Comparison of ENCODE assay signal across 26 cellular contexts in the genomic region with DNA sequence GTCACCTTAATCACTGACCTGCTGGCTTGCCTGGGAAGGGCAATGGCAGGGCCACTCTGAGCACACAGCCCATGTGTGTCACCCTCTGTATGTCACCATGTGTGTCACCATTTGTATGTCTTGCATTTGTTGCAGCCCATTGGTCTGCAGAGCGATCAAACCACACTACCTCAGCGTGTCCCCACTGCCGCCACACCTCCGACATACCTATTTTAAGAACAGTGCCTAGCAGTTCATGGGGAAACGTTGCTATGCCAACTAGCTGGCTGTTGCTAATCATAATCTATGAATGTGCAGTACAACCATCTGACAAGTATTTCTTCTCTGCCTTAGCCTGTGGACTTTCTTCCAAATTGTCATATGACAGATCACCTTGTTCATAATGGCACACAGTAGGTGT. TPM values are rescaled to one million over a fixed set of nuclear protein-coding genes. Genes with fewer than 3 reads are reported as not detected.
"Had no signal": no experiment of that assay in that cellular context is flagged by ENCODE, and none has a peak within 500 bp of the region (broad histone marks: within the 10 kb centered on the region; RNA-seq: fewer than 3 reads in every experiment).

No MANE protein-coding gene starts in this region.

- H3K27me3 ChIP-seq: body of pancreas, right lobe of liver had no signal

- H3K4me3 ChIP-seq: adrenal gland, body of pancreas, coronary artery, dorsolateral prefrontal cortex, right lobe of liver, skin epidermis, thoracic aorta had no signal

- H3K27ac ChIP-seq: adrenal gland, body of pancreas, coronary artery, dorsolateral prefrontal cortex, right lobe of liver, skin epidermis, thoracic aorta had no signal

- ATAC-seq: activated CD4-positive, alpha-beta T cell treated with anti-CD3 and anti-CD28 coated beads for 36 hours; body of pancreas; naive thymus-derived CD8-positive, alpha-beta T cell; right lobe of liver; stimulated activated naive CD8-positive, alpha-beta T cell treated with anti-CD3 and anti-CD28 coated beads, Interleukin-15, Interleukin-2, amounts not matched to agents 100 U/mL and 50 U/mL, for 24 hours had no signal

- H3K4me3 Mint-ChIP-seq: activated CD4-positive, alpha-beta T cell treated with anti-CD3 and anti-CD28 coated beads for 36 hours; activated naive CD8-positive, alpha-beta T cell treated with anti-CD3 and anti-CD28 coated beads for 36 hours; mesothelial cell of epicardium; naive thymus-derived CD8-positive, alpha-beta T cell; T-helper 2 cell treated with Interferon-gamma antibody and Interleukin-4, amounts not matched to agents 5 μg/mL and 100 μg/mL, for 36 hours had no signal

- H3K4me1 ChIP-seq: adrenal gland, body of pancreas, right lobe of liver had no signal

- H3K36me3 Mint-ChIP-seq: activated naive CD8-positive, alpha-beta T cell treated with anti-CD3 and anti-CD28 coated beads for 36 hours; mesothelial cell of epicardium had no signal

- H3K4me1 Mint-ChIP-seq: activated CD4-positive, alpha-beta T cell treated with anti-CD3 and anti-CD28 coated beads for 36 hours; activated naive CD8-positive, alpha-beta T cell treated with anti-CD3 and anti-CD28 coated beads for 36 hours; mesothelial cell of epicardium; naive thymus-derived CD8-positive, alpha-beta T cell had no signal

- H3K27ac Mint-ChIP-seq: activated CD4-positive, alpha-beta T cell treated with anti-CD3 and anti-CD28 coated beads for 36 hours; activated naive CD8-positive, alpha-beta T cell treated with anti-CD3 and anti-CD28 coated beads for 36 hours; mesothelial cell of epicardium; naive thymus-derived CD8-positive, alpha-beta T cell; T-helper 2 cell treated with Interferon-gamma antibody and Interleukin-4, amounts not matched to agents 5 μg/mL and 100 μg/mL, for 36 hours had no signal

- H3K9me3 Mint-ChIP-seq: activated naive CD8-positive, alpha-beta T cell treated with anti-CD3 and anti-CD28 coated beads for 36 hours; T-helper 2 cell treated with Interferon-gamma antibody and Interleukin-4, amounts not matched to agents 5 μg/mL and 100 μg/mL, for 36 hours had no signal

- DNase-seq: activated CD4-positive, alpha-beta T cell treated with anti-CD3 and anti-CD28 coated beads for 36 hours; activated CD4-positive, alpha-beta T cell treated with anti-CD3 and anti-CD28 coated beads, Interleukin-2, amount 50 U/mL, for 4 hours; activated CD4-positive, CD25-positive, alpha-beta regulatory T cell; activated CD8-positive, alpha-beta memory T cell treated with anti-CD3 and anti-CD28 coated beads for 24 hours; activated effector memory CD4-positive, alpha-beta T cell treated with Interleukin-2 at 50 U/mL for 16 hours; activated naive CD4-positive, alpha-beta T cell treated with Interleukin-2 at 50 U/mL for 16 hours; activated naive CD8-positive, alpha-beta T cell treated with anti-CD3 and anti-CD28 coated beads for 36 hours; adrenal gland; aorta; cerebellar nuclear complex; effector memory CD4-positive, alpha-beta T cell; islet precursor cell; naive thymus-derived CD8-positive, alpha-beta T cell; right lobe of liver; stimulated activated CD4-positive, alpha-beta T cell treated with anti-CD3 and anti-CD28 coated beads, Interleukin-12 subunit alpha, Interleukin-12 subunit beta, amount 100 ng/mL, for 4 hours; stimulated activated CD4-positive, alpha-beta T cell treated with anti-CD3 and anti-CD28 coated beads, Interleukin-4, amount 100 ng/mL, for 1 hour; stimulated activated naive CD8-positive, alpha-beta T cell treated with anti-CD3 and anti-CD28 coated beads, Interleukin-15, Interleukin-2, amounts not matched to agents 100 U/mL and 50 U/mL, for 24 hours; T-helper 1 cell; trophoblast cell had no signal

- H3K9me3 ChIP-seq: adrenal gland, body of pancreas, right lobe of liver, thoracic aorta had no signal

- H3K36me3 ChIP-seq: adrenal gland, right lobe of liver, thoracic aorta had no signal

RNA-seq across cellular contexts. Expression of gene CRMP1, which starts 8.0 kb away (rescaled TPM):
- total RNA-seq: activated CD4-positive, alpha-beta T cell treated with anti-CD3 and anti-CD28 coated beads for 36 hours; activated naive CD8-positive, alpha-beta T cell treated with anti-CD3 and anti-CD28 coated beads for 36 hours; naive thymus-derived CD8-positive, alpha-beta T cell had no signal
- polyA plus RNA-seq: naive thymus-derived CD8-positive, alpha-beta T cell had no signal
